Comparison of ENCODE assay signal across 1 cellular context in genomic region chr20:51513545-51513944, GRCh38.
TF ChIP-seq lines count a peak whose summit lies in the region.

No MANE protein-coding gene starts in this region.

TF ChIP-seq in GM23338, 12 proteins besides CTCF, POLR2A, EP300 and RAD21 (continued from another document):
- TF ChIP-seq ZNF462 (CRISPR knock-in tag; IDR thresholded peaks at IDR 0.05) (no peak), EZH2 (IDR thresholded peaks at IDR 0.05; ENCODE audit: low read depth, unreplicated experiment) (no peak), STAT1 (IDR thresholded peaks at IDR 0.05; ENCODE audit: unreplicated experiment) (no peak), REST (IDR thresholded peaks at IDR 0.05; ENCODE audit: unreplicated experiment) (no peak), ETS1 (IDR thresholded peaks at IDR 0.05) (no peak), ZNF331 (CRISPR knock-in tag; IDR thresholded peaks at IDR 0.05; ENCODE audit: low read depth) (no peak), ZNF114 (CRISPR knock-in tag; IDR thresholded peaks at IDR 0.05) (no peak), CREB1 (CRISPR knock-in tag; IDR thresholded peaks at IDR 0.05; ENCODE audit: low read depth) (no peak), POLR2AphosphoS5 (IDR thresholded peaks at IDR 0.05; ENCODE audit: low read depth) (no peak), NANOG (IDR thresholded peaks at IDR 0.05; ENCODE audit: borderline replicate concordance) (no peak), JUNB (IDR thresholded peaks at IDR 0.05; ENCODE audit: unreplicated experiment) (no peak)
